Comparison of ENCODE assay signal across 11 cellular contexts in genomic region chr12:94074216-94074969, GRCh38.
DNase-seq lines count a peak whose midpoint lies in the region; ATAC-seq and TF ChIP-seq lines count a peak whose summit lies in the region.
"Had no signal": no experiment of that assay in that cellular context is flagged by ENCODE, and none has a peak within 500 bp of the region (broad histone marks: within the 10 kb centered on the region; RNA-seq: fewer than 3 reads in every experiment).

No MANE protein-coding gene starts in this region.

- H3K36me3 Mint-ChIP-seq in T-helper 17 cell (ENCODE audit: low read depth): no peaks in the 10 kb centered on the region

- POLR2A ChIA-PET in GM10248 (lab: Yijun Ruan, JAX): no interaction called here

- TF ChIP-seq CTCF in upper lobe of right lung (IDR thresholded peaks at IDR 0.05) (no peak), GM10248 (IDR thresholded peaks at IDR 0.05; ENCODE audit: control extremely low read depth, extremely low read depth, low read depth, missing control alignments) (no peak)

- H3K4me1 ChIP-seq in upper lobe of right lung: peaks cover 11% of the 10 kb centered on the region

- CTCF ChIA-PET in GM10248 (lab: Yijun Ruan, JAX): interaction anchor here (0.8 to 9.9 kb wide), 6 partner anchors 10 to 522 kb away, joined by 3 to 54 read pairs (median 4); no protein-coding TSS in a partner anchor

- no peaks in the 10 kb centered on the region for H3K27me3 ChIP-seq in upper lobe of right lung
- H3K27me3 ChIP-seq: cardiac muscle cell had no signal

- H3K9me3 ChIP-seq in T-helper 17 cell (ENCODE audit: control insufficient read depth, low read length, poor library complexity, severe bottlenecking) (no peaks in the 10 kb centered on the region), upper lobe of right lung (no peaks in the 10 kb centered on the region)

- H3K27me3 Mint-ChIP-seq in T-helper 17 cell: peaks cover 26% of the 10 kb centered on the region

- H3K4me1 Mint-ChIP-seq in T-helper 17 cell: peaks cover 33% of the 10 kb centered on the region

- H3K27ac Mint-ChIP-seq in T-helper 17 cell: peak overlapping the region; percentile 19
- H3K27ac Mint-ChIP-seq: activated T-helper 1 cell treated with anti-CD3 and anti-CD28 coated beads, Interleukin-12 subunit alpha, Interleukin-12 subunit beta, Interleukin-2, Interleukin-4 antibody, amounts not matched to agents 30 ng/mL and 10 ng/mL and 1 ng/mL, durations not matched to agents 14 hours and 24 hours and 36 hours had no signal

- intact Hi-C loops in upper lobe of right lung (cut with DNase I): no loop called here

- H3K4me3 Mint-ChIP-seq in T-helper 17 cell: no peak overlapping the region
- H3K4me3 Mint-ChIP-seq: activated T-helper 1 cell treated with anti-CD3 and anti-CD28 coated beads, Interleukin-12 subunit alpha, Interleukin-12 subunit beta, Interleukin-2, Interleukin-4 antibody, amounts not matched to agents 30 ng/mL and 10 ng/mL and 1 ng/mL, durations not matched to agents 14 hours and 24 hours and 36 hours; neural crest cell had no signal

- no peak overlapping the region for H3K4me3 ChIP-seq in upper lobe of right lung
- H3K4me3 ChIP-seq: cardiac muscle cell had no signal

- ATAC-seq in T-helper 17 cell: no peak
- ATAC-seq in upper lobe of right lung: no peak
- no peak for ATAC-seq in GM21515 (IDR thresholded peaks at IDR 0.05; ENCODE audit: unreplicated experiment)
- no peak for ATAC-seq in HG02852 (IDR thresholded peaks at IDR 0.05; ENCODE audit: unreplicated experiment)

- no peaks in the 10 kb centered on the region for H3K36me3 ChIP-seq in upper lobe of right lung
- H3K36me3 ChIP-seq: cardiac muscle cell had no signal

- DNase-seq in T-helper 17 cell: no peak
- DNase-seq in globus pallidus (ENCODE audit: low spot score): peak; percentile 48
- peak; percentile 46 for DNase-seq in pons (ENCODE audit: low spot score)
- DNase-seq in upper lobe of right lung: no peak
- no peak for DNase-seq in GM10248 (ENCODE audit: extremely low spot score)
- DNase-seq: NCI-H2081 treated with DMSO at 0.1 percent for 48 hours had no signal

- H3K27ac ChIP-seq in upper lobe of right lung: peak overlapping the region; percentile 58
- H3K27ac ChIP-seq: cardiac muscle cell had no signal

Comparison
In these comparisons a context has a peak if more than half of its experiments do, and no peak if none do; other contexts are left out.
1. DNase-seq: peak in globus pallidus (single experiment) and pons (single experiment); none in T-helper 17 cell (0 of 3), upper lobe of right lung (single experiment) and GM10248 (single experiment).